Comparison of ENCODE assay signal across 6 cellular contexts in genomic region chr19:55117063-55117635, GRCh38. TPM values are rescaled to one million over a fixed set of nuclear protein-coding genes. Genes with fewer than 3 reads are reported as not detected.
DNase-seq lines count a peak whose midpoint lies in the region; ATAC-seq and TF ChIP-seq lines count a peak whose summit lies in the region.

No MANE protein-coding gene starts in this region.

- H3K36me3 ChIP-seq in gastrocnemius medialis = peaks cover 0 to 3% of the 10 kb centered on the region in 2 donors

- H3K27me3 ChIP-seq in gastrocnemius medialis = no peaks in the 10 kb centered on the region

- ATAC-seq in GM18907 (IDR thresholded peaks at IDR 0.05; ENCODE audit: unreplicated experiment) (peak; percentile 14), HG03460 (IDR thresholded peaks at IDR 0.05; ENCODE audit: unreplicated experiment) (peak; percentile 5), gastrocnemius medialis (peak; percentile 3 to 11)

- H3K4me3 ChIP-seq in gastrocnemius medialis = peak overlapping the region; percentile 79 to 90 (median 85)

- H3K9me3 ChIP-seq in gastrocnemius medialis = no peaks in the 10 kb centered on the region

- DNase-seq in effector CD8-positive, alpha-beta T cell (lab: John Stamatoyannopoulos, UW) = peak; percentile 8
- DNase-seq in gastrocnemius medialis (no peak), RPMI8226 (no peak), NCI-H524 (lab: John Stamatoyannopoulos, UW) (no peak)

- in situ Hi-C loops in gastrocnemius medialis (cut with MboI; ENCODE audit: low sequenced_read_pairs in 4 of 4) = loop anchor here in 1 of 4 donors (25.0 kb wide), 1 partner anchor 1005 kb away; the partner anchor contains the start of genes NDUFA3, OSCAR, PRPF31 and TFPT

- H3K4me1 ChIP-seq in gastrocnemius medialis = peaks cover 35 to 49% of the 10 kb centered on the region in 2 donors

- peak overlapping the region; percentile 74 to 88 (median 84) for H3K27ac ChIP-seq in gastrocnemius medialis

- TF ChIP-seq CTCF in gastrocnemius medialis (IDR thresholded peaks at IDR 0.05 in 4 of 5, conservative IDR thresholded peaks at IDR 0.05 in 1 of 5) = no peak

- intact Hi-C loops in gastrocnemius medialis (cut with DNase I; ENCODE audit: low total_unique reads) = loop anchor here (1.0 to 10.0 kb wide), 6 partner anchors 28 to 558 kb away; partner anchors contain the start of genes EPN1, FIZ1, PPP6R1 and RPL28

- peak; percentile 55 to 67 for TF ChIP-seq POLR2A in gastrocnemius medialis (IDR thresholded peaks at IDR 0.05)

RNA-seq across cellular contexts. Expression of gene PPP1R12C, which starts 0.3 kb away (rescaled TPM):
- 10 to 100 TPM; 22.6 to 28.2 (median 26.2) TPM for total RNA-seq in gastrocnemius medialis

RNA-seq across cellular contexts. Expression of gene TNNT1, which starts 31.9 kb away (rescaled TPM):
- 1,000 to 10,000 TPM; 2,342 to 9,166 (median 6,627) TPM for total RNA-seq in gastrocnemius medialis

RNA-seq across cellular contexts. Expression of gene TNNI3, which starts 40.4 kb away (rescaled TPM):
- total RNA-seq in gastrocnemius medialis = 1 to 10 TPM; 1.6 to 6.2 (median 5.5) TPM

RNA-seq across cellular contexts. Expression of gene EPS8L1, which starts 41.5 kb away (rescaled TPM):
- total RNA-seq in gastrocnemius medialis = 1 to 10 TPM in 2 of 4 donors, under 1 TPM in 2; 0.25 to 2.4 (median 1.3) TPM

RNA-seq across cellular contexts. Expression of gene DNAAF3, which starts 49.3 kb away (rescaled TPM):
- total RNA-seq in gastrocnemius medialis = under 1 TPM in 1 of 4 donors, not detected in 3; 0.39 TPM
